Comparison of ENCODE assay signal across 9 cellular contexts in genomic region chr4:14916554-14917304, GRCh38.
DNase-seq lines count a peak whose midpoint lies in the region; ATAC-seq and TF ChIP-seq lines count a peak whose summit lies in the region.
"Had no signal": no experiment of that assay in that cellular context is flagged by ENCODE, and none has a peak within 500 bp of the region (broad histone marks: within the 10 kb centered on the region; RNA-seq: fewer than 3 reads in every experiment).

No MANE protein-coding gene starts in this region.

- H3K4me2 ChIP-seq in PC-9, result peak overlapping the region; percentile 72

- H4K20me1 ChIP-seq in PC-9 (ENCODE audit: insufficient read depth), result no peaks in the 10 kb centered on the region

- H3K4me1 ChIP-seq in PC-9 (replicated peaks; ENCODE audit: insufficient read depth) (peaks cover 22% of the 10 kb centered on the region), aorta (ENCODE audit: control insufficient read depth in 1 of 2, insufficient read depth in 2 of 2, low read length in 2 of 2) (no peaks in the 10 kb centered on the region)

- peak overlapping the region; percentile 78; the same call in 1 of the 2 replicates for H2AFZ ChIP-seq in PC-9

- CTCF ChIA-PET in PC-9 (lab: Charles Lee), result no interaction called here

- POLR2A ChIA-PET in PC-9 (lab: Charles Lee; ENCODE audit: unreplicated experiment), result interaction anchor here (0.6 kb wide), 2 partner anchors 8 to 462 kb away, joined by 5 to 7 read pairs; no protein-coding TSS in a partner anchor

- H3K36me3 ChIP-seq in PC-9 (ENCODE audit: low read depth), result no peaks in the 10 kb centered on the region
- no peaks in the 10 kb centered on the region for H3K36me3 ChIP-seq in aorta (ENCODE audit: control insufficient read depth in 1 of 2, insufficient read depth in 2 of 2, low read length in 1 of 2)

- H3K27me3 ChIP-seq in PC-9 (ENCODE audit: insufficient read depth, low read depth), result no peaks in the 10 kb centered on the region
- no peaks in the 10 kb centered on the region for H3K27me3 ChIP-seq in aorta (ENCODE audit: control insufficient read depth in 1 of 2, insufficient read depth in 2 of 2, low read length in 1 of 2)

- TF ChIP-seq CTCF in PC-9 (conservative IDR thresholded peaks at IDR 0.05) (no peak), fibroblast of mammary gland (conservative IDR thresholded peaks at IDR 0.05; ENCODE audit: control insufficient read depth, insufficient read depth, low read depth, low read length) (no peak), coronary artery (IDR thresholded peaks at IDR 0.05) (no peak)

- BruUV-seq in PC-9 (replicated peaks; lab: Mats Ljungman, UMichigan), result TSS peak; percentile 98

- ATAC-seq in GM18517 (IDR thresholded peaks at IDR 0.05; ENCODE audit: unreplicated experiment) (peak; percentile 46), HG02571 (IDR thresholded peaks at IDR 0.05; ENCODE audit: unreplicated experiment) (no peak), aorta (ENCODE audit: low FRiP score) (no peak)
- ATAC-seq: stimulated activated naive CD8-positive, alpha-beta T cell treated with anti-CD3 and anti-CD28 coated beads, Interleukin-15, Interleukin-2, amounts not matched to agents 100 U/mL and 50 U/mL, for 24 hours had no signal

- H3K4me3 ChIP-seq in PC-9 (no peak overlapping the region; the same call in 1 of the 2 replicates), fibroblast of mammary gland (ENCODE audit: control insufficient read depth, low read depth, low read length) (no peak overlapping the region), aorta (ENCODE audit: low read length in 2 of 2) (no peak overlapping the region), coronary artery (no peak overlapping the region)

- peaks cover 16% of the 10 kb centered on the region for H3F3A ChIP-seq in PC-9 (ENCODE audit: insufficient read depth, low read depth)

- no peaks in the 10 kb centered on the region for H3K9me3 ChIP-seq in PC-9 (ENCODE audit: insufficient read depth, low read depth)
- no peaks in the 10 kb centered on the region for H3K9me3 ChIP-seq in aorta (ENCODE audit: control insufficient read depth, low read length)

- no peaks in the 10 kb centered on the region for H3K9me2 ChIP-seq in PC-9 (ENCODE audit: insufficient read depth)

- DNase-seq in PC-9 (peak; percentile 65 to 82), fibroblast of mammary gland (ENCODE audit: low read depth) (peak; percentile 80), non-pigmented ciliary epithelial cell (ENCODE audit: low read depth) (peak; percentile 60), aorta (no peak), Kasumi-1 (lab: John Stamatoyannopoulos, UW) (no peak), coronary artery (ENCODE audit: low spot score) (no peak)
- DNase-seq: stimulated activated naive CD8-positive, alpha-beta T cell treated with anti-CD3 and anti-CD28 coated beads, Interleukin-15, Interleukin-2, amounts not matched to agents 100 U/mL and 50 U/mL, for 24 hours had no signal

- 53 to 54% methylated on average over 7 of the region's 7 CpGs for WGBS in aorta, 2 donors

- no peaks in the 10 kb centered on the region for H3K79me2 ChIP-seq in PC-9 (ENCODE audit: low read depth)

- H3K27ac ChIP-seq in PC-9 (peak overlapping the region; percentile 86), aorta (ENCODE audit: low read depth in 1 of 2, low read length in 2 of 2) (no peak overlapping the region), coronary artery (no peak overlapping the region)

- intact Hi-C loops in PC-9 (cut with micrococcal nuclease; ENCODE audit: unreplicated experiment) (loop anchor here (2.0 kb wide), 2 partner anchors 38 to 84 kb away; no protein-coding TSS in a partner anchor), aorta (cut with DNase I) (loop anchor here (5.0 to 10.0 kb wide), 2 partner anchors 62 to 79 kb away; no protein-coding TSS in a partner anchor)

Comparison
In these comparisons a context has a peak if more than half of its experiments do, and no peak if none do; other contexts are left out.
1. DNase-seq: peak in PC-9 (2 of 2), fibroblast of mammary gland (single experiment) and non-pigmented ciliary epithelial cell (single experiment); none in aorta (0 of 2), Kasumi-1 (0 of 2) and coronary artery (single experiment).